ENCODE assay signal across 8 cellular contexts in the genomic region with DNA sequence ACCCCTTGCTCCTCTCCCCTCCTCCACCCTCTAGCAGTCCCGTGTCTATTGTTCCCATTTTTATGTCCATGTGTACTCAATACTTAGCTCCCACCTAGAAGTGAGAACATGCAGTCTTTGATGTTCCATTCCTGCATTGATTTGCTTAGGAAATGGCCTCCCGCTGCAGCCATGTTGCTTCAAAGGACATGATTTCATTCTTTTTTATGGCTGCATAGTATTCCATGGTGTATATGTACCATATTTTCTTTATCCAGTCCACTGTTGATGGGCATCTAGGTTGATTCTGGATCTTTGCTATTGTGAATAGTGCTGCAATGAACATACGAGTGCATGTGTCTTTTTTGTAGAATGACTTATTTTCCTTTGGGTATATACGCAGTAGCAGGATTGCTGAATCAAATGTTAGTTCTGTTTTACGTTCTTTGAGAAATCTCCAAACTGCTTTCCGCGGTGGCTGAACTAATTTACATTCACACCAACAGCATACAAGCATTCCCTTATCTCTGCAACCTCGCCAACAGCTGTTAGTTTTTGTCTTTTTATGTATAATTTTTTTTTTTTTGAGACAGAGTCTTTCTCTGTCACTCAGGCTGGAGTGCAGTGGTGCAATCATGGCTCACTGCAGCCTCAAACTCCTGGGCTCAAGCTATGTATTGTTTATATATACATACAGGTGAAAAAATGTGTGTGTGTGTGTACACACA. TPM values are rescaled to one million over a fixed set of nuclear protein-coding genes. Genes with fewer than 3 reads are reported as not detected.
DNase-seq lines count a peak whose midpoint lies in the region; ATAC-seq and TF ChIP-seq lines count a peak whose summit lies in the region.
"Not testable (repeated sequence)": the region's sequence is repeated elsewhere in the genome, so short reads cannot be mapped to it uniquely, and the experiment has no call there.

No MANE protein-coding gene starts in this region.

- DNase-seq in HCT116 (ENCODE audit: low read depth, low spot score); Panc1 (ENCODE audit: low read depth, low spot score); MCF 10A (ENCODE audit: unreplicated experiment); hepatocyte (ENCODE audit: low spot score); trophoblast cell; suprapubic skin (ENCODE audit: low spot score in 2 of 2): not testable (repeated sequence)

- not testable (repeated sequence) for H3K18ac ChIP-seq in trophoblast cell (ENCODE audit: low read length)

- not testable (repeated sequence) for TF ChIP-seq CTCF in 22Rv1 (IDR thresholded peaks at IDR 0.05); HCT116 (IDR thresholded peaks at IDR 0.05 in 2 of 3, conservative IDR thresholded peaks at IDR 0.05 in 1 of 3; ENCODE audit: borderline replicate concordance in 1 of 3, insufficient read depth in 1 of 3, low read depth in 2 of 3, low read length in 2 of 3); Panc1 (IDR thresholded peaks at IDR 0.05); MCF 10A (IDR thresholded peaks at IDR 0.05; ENCODE audit: unreplicated experiment); hepatocyte (IDR thresholded peaks at IDR 0.05; ENCODE audit: poor library complexity); suprapubic skin (IDR thresholded peaks at IDR 0.05)

- peak overlapping the region; percentile 6 for H2AK5ac ChIP-seq in trophoblast cell (ENCODE audit: low read length)

- BruUV-seq in HCT116 (replicated peaks; lab: Mats Ljungman, UMichigan); Panc1 (replicated peaks; lab: Mats Ljungman, UMichigan); MCF 10A (replicated peaks; lab: Mats Ljungman, UMichigan): not testable (repeated sequence)

- H4K12ac ChIP-seq in trophoblast cell (ENCODE audit: low read depth, low read length), result not testable (repeated sequence)

- not testable (repeated sequence) for H3K36me3 Mint-ChIP-seq in MCF 10A (ENCODE audit: insufficient read depth, unreplicated experiment)

- peak overlapping the region in 1 of 2 experiments; percentile 46; a peak in 1 of 4 replicates for H3K4me3 ChIP-seq in HCT116 (replicated peaks in 1 of 2; ENCODE audit: low read depth in 1 of 2, low read length in 2 of 2)
- not testable (repeated sequence) for H3K4me3 ChIP-seq in Panc1 (ENCODE audit: low read depth in 2 of 2, low read length in 2 of 2); hepatocyte; mucosa of stomach (ENCODE audit: low read length); trophoblast cell (ENCODE audit: low read depth, low read length); suprapubic skin

- not testable (repeated sequence) for H3K27me3 ChIP-seq in HCT116 (ENCODE audit: insufficient read depth, low read length); Panc1 (ENCODE audit: control insufficient read depth, insufficient read depth, low read length); hepatocyte; mucosa of stomach (ENCODE audit: control insufficient read depth, insufficient read depth, low read length); trophoblast cell (ENCODE audit: insufficient read depth, low read length); suprapubic skin

- H3K4me3 Mint-ChIP-seq in MCF 10A (ENCODE audit: unreplicated experiment), result not testable (repeated sequence)

- H3K14ac ChIP-seq in trophoblast cell (ENCODE audit: low read length), result peak overlapping the region; percentile 8

- ATAC-seq in HCT116, result peak; percentile 22; the same call in 1 of the 2 replicates
- not testable (repeated sequence) for ATAC-seq in Panc1

- peak overlapping the region; percentile 91 for H2BK5ac ChIP-seq in trophoblast cell (ENCODE audit: low read depth, low read length, poor library complexity)

- intact Hi-C loops in HCT116 (cut with micrococcal nuclease); MCF 10A (cut with micrococcal nuclease): not testable (repeated sequence)
- intact Hi-C loops in Panc1 (cut with micrococcal nuclease; ENCODE audit: unreplicated experiment), result loop anchor here (5.0 kb wide), 1 partner anchor 42 kb away; a partner anchor contains a TSS

- WGBS in hepatocyte (ENCODE audit: low lambda C conversion rate, missing lambda C conversion rate), result 78% methylated on average over 8 of the region's 8 CpGs
- no CpG with 5 or more reads among the region's 8 CpGs for WGBS in trophoblast cell (ENCODE audit: extremely low coverage, insufficient coverage, insufficient read length)
- 77% methylated on average over 8 of the region's 8 CpGs for WGBS in suprapubic skin

- POLR2A ChIA-PET in HCT116 (lab: Charles Lee) (interaction anchor here (1.0 to 1.4 kb wide), 3 partner anchors 10 to 17 kb away, joined by 3 read pairs; no protein-coding TSS in a partner anchor), MCF 10A (lab: Yijun Ruan, JAX) (interaction anchor here (0.8 to 2.9 kb wide), 13 partner anchors 8 to 190 kb away, joined by 3 to 18 read pairs (median 6); no protein-coding TSS in a partner anchor)
- POLR2A ChIA-PET in Panc1 (lab: Charles Lee), result not testable (repeated sequence)

- peak overlapping the region; percentile 40 for H4K91ac ChIP-seq in trophoblast cell (ENCODE audit: low read depth, low read length)

- not testable (repeated sequence) for TF ChIP-seq RAD21 in HCT116 (IDR thresholded peaks at IDR 0.05; ENCODE audit: low read depth)

- not testable (repeated sequence) for H3K4ac ChIP-seq in trophoblast cell (ENCODE audit: low read depth, low read length)

- in situ Hi-C loops in Panc1 (cut with HindIII; ENCODE audit: low pct_unique_long_range_greater_than_20kb, low sequenced_read_pairs), result not testable (repeated sequence)

- H3K36me3 ChIP-seq in HCT116 (ENCODE audit: control insufficient read depth in 1 of 2, insufficient read depth in 2 of 2, low read length in 2 of 2); Panc1 (ENCODE audit: control insufficient read depth, insufficient read depth, low read length); hepatocyte (replicated peaks; ENCODE audit: insufficient read depth, low read depth); mucosa of stomach (ENCODE audit: control insufficient read depth, insufficient read depth, low read length); trophoblast cell (ENCODE audit: control insufficient read depth in 1 of 2, insufficient read depth in 2 of 2, low read length in 2 of 2); suprapubic skin: not testable (repeated sequence)

- RAD21 ChIA-PET in HCT116 (lab: Charles Lee; ENCODE audit: low non-redundant PET in 1 of 2, low total read pairs in 2 of 2, uncharacterized antibody in 2 of 2, unreplicated experiment in 2 of 2), result interaction anchor here in 1 of 2 experiments (0.6 kb wide), 1 partner anchor 18 kb away, joined by 3 read pairs; no protein-coding TSS in a partner anchor

- H2AFZ ChIP-seq in HCT116 (ENCODE audit: low read depth, low read length, poor library complexity, severe bottlenecking); trophoblast cell (ENCODE audit: insufficient read depth, low read length, poor library complexity): not testable (repeated sequence)
- H2AFZ ChIP-seq in hepatocyte, result peak overlapping the region; percentile 51

- H2BK120ac ChIP-seq in trophoblast cell (ENCODE audit: insufficient read depth, low read length, poor library complexity), result peak overlapping the region; percentile 88

- peaks cover 25% of the 10 kb centered on the region for H3K4me1 Mint-ChIP-seq in MCF 10A (ENCODE audit: insufficient read depth, unreplicated experiment)

- not testable (repeated sequence) for H3K27me3 Mint-ChIP-seq in MCF 10A (ENCODE audit: insufficient read depth, unreplicated experiment)

- H3K4me2 ChIP-seq in HCT116 (ENCODE audit: low read length), result peak overlapping the region; percentile 79
- peak overlapping the region; percentile 62 for H3K4me2 ChIP-seq in hepatocyte
- not testable (repeated sequence) for H3K4me2 ChIP-seq in trophoblast cell (ENCODE audit: low read length)

- CTCF ChIA-PET in HCT116 (lab: Charles Lee); Panc1 (lab: Charles Lee): not testable (repeated sequence)
- CTCF ChIA-PET in MCF 10A (lab: Yijun Ruan, JAX), result interaction anchor here (1.0 to 1.4 kb wide), 2 partner anchors 9 to 182 kb away, joined by 3 to 4 read pairs; no protein-coding TSS in a partner anchor

- not testable (repeated sequence) for H3K79me2 ChIP-seq in HCT116 (ENCODE audit: insufficient read depth, low read length); hepatocyte; trophoblast cell (ENCODE audit: control insufficient read depth, insufficient read depth, low read length, poor library complexity)

- H3K27ac ChIP-seq in 22Rv1 (peak overlapping the region; percentile 100), HCT116 (ENCODE audit: low read depth, low read length) (peak overlapping the region; percentile 92), Panc1 (ENCODE audit: low read length) (peak overlapping the region; percentile 100), hepatocyte (peak overlapping the region; percentile 90), trophoblast cell (ENCODE audit: low read depth, low read length) (peak overlapping the region; percentile 100), suprapubic skin (peak overlapping the region; percentile 89)

- H4K8ac ChIP-seq in trophoblast cell (ENCODE audit: low read depth, low read length), result not testable (repeated sequence)

- H3K4me1 ChIP-seq in HCT116 (ENCODE audit: control insufficient read depth in 1 of 2, insufficient read depth in 2 of 2, low read length in 2 of 2) (peaks cover 81 to 83% of the 10 kb centered on the region in 2 experiments), Panc1 (ENCODE audit: control insufficient read depth, insufficient read depth, low read length) (peaks cover 45% of the 10 kb centered on the region), mucosa of stomach (ENCODE audit: control insufficient read depth, insufficient read depth, low read length) (peaks cover 31% of the 10 kb centered on the region), trophoblast cell (ENCODE audit: control insufficient read depth in 1 of 2, insufficient read depth in 2 of 2, low read length in 2 of 2) (peaks cover 12 to 17% of the 10 kb centered on the region in 2 experiments), suprapubic skin (peaks cover 29% of the 10 kb centered on the region)
- H3K4me1 ChIP-seq in hepatocyte (ENCODE audit: insufficient read depth), result not testable (repeated sequence)

- H3K27ac Mint-ChIP-seq in MCF 10A (ENCODE audit: low read depth, unreplicated experiment), result peak overlapping the region; percentile 97

- not testable (repeated sequence) for H3K9me3 Mint-ChIP-seq in MCF 10A (ENCODE audit: unreplicated experiment)

- H4K20me1 ChIP-seq in HCT116 (ENCODE audit: insufficient read depth); hepatocyte (ENCODE audit: insufficient read depth, poor library complexity, severe bottlenecking): not testable (repeated sequence)

- H3K23ac ChIP-seq in trophoblast cell (ENCODE audit: low read length), result not testable (repeated sequence)

- H3K9me2 ChIP-seq in HCT116 (ENCODE audit: insufficient read depth); hepatocyte (replicated peaks; ENCODE audit: insufficient read depth): not testable (repeated sequence)

- H3K79me1 ChIP-seq in trophoblast cell (ENCODE audit: low read length), result peaks cover 34% of the 10 kb centered on the region

- TF ChIP-seq POLR2A in HCT116 (IDR thresholded peaks at IDR 0.05; ENCODE audit: borderline replicate concordance, extremely low read depth, insufficient read depth, insufficient read length); suprapubic skin (IDR thresholded peaks at IDR 0.05): not testable (repeated sequence)

- H3K9me3 ChIP-seq in HCT116 (ENCODE audit: control insufficient read depth in 1 of 2, insufficient read depth in 1 of 2, low read depth in 1 of 2, low read length in 2 of 2); Panc1 (ENCODE audit: control insufficient read depth, insufficient read depth, low read depth, low read length); hepatocyte (ENCODE audit: low read depth); mucosa of stomach (ENCODE audit: control insufficient read depth, low read length); trophoblast cell (ENCODE audit: insufficient read depth, low read depth, low read length); suprapubic skin: not testable (repeated sequence)

- peak overlapping the region; percentile 71 for H3K9ac ChIP-seq in HCT116 (ENCODE audit: low read length)
- peak overlapping the region; percentile 72 for H3K9ac ChIP-seq in mucosa of stomach (ENCODE audit: low read length)
- not testable (repeated sequence) for H3K9ac ChIP-seq in trophoblast cell (ENCODE audit: low read length)

- not testable (repeated sequence) for TF ChIP-seq EP300 in suprapubic skin (IDR thresholded peaks at IDR 0.05)

- H2BK12ac ChIP-seq in trophoblast cell (ENCODE audit: low read length), result peak overlapping the region; percentile 46

RNA-seq across cellular contexts. Expression of a gene that starts 43.7 kb away (rescaled TPM):
- total RNA-seq in HCT116 (2021; ENCODE audit: unreplicated experiment), result 777 TPM
- 536 and 725 TPM in 2 replicates for polyA plus RNA-seq in HCT116 (2012)
- total RNA-seq in Panc1 (2021; ENCODE audit: unreplicated experiment), result 299 TPM
- polyA plus RNA-seq in Panc1 (2012; ENCODE audit: insufficient read length), result 276 TPM
- 86.4 and 111 TPM in 2 replicates for total RNA-seq in MCF 10A (2022)
- total RNA-seq in hepatocyte, result 154 and 163 TPM in 2 replicates
- 123 and 139 TPM in 2 replicates for polyA plus RNA-seq in hepatocyte
- polyA plus RNA-seq in trophoblast cell (2013), result 267 and 277 TPM in 2 replicates
- 100 to 1,000 TPM; 128 to 312 (median 262) TPM for total RNA-seq in suprapubic skin
